Comparison of ENCODE assay signal across 17 cellular contexts in the genomic region with DNA sequence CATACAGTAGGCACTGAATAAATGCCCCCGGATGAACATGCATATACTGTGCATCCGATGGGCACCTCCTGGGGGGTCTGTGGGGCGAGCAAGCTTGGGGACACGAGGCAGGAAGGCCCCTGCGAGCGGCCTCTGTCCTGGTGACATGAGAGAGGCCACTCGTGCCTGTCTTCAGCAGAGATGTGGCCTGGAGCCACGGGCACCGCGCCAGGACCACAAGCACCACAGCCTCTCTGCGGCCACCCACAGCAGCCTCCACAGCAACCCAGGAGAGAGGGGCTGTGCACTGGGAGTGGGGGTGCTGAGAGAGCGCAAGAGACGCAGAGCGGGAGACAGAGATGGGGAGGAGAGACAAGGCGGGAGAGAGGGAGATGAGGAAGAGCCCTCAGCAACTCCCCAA.
DNase-seq lines count a peak whose midpoint lies in the region; ATAC-seq lines count a peak whose summit lies in the region.
"Had no signal": no experiment of that assay in that cellular context is flagged by ENCODE, and none has a peak within 500 bp of the region (broad histone marks: within the 10 kb centered on the region; RNA-seq: fewer than 3 reads in every experiment).

No MANE protein-coding gene starts in this region.

- H3K9me3 ChIP-seq in neuronal stem cell (replicated peaks in 1 of 2; ENCODE audit: control insufficient read depth in 2 of 2, insufficient read depth in 1 of 2, low read depth in 1 of 2, low read length in 2 of 2) = peaks cover 2 to 5% of the 10 kb centered on the region in 2 donors
- H3K9me3 ChIP-seq: adrenal gland, mucosa of descending colon had no signal

- H4K8ac ChIP-seq in neuronal stem cell (ENCODE audit: low read depth, low read length) = no peak overlapping the region

- peak overlapping the region; percentile 77 for H3K9ac ChIP-seq in neuronal stem cell (ENCODE audit: low read depth, low read length, poor library complexity)
- H3K9ac ChIP-seq: KMS-11 had no signal

- no peak overlapping the region for H3K4ac ChIP-seq in neuronal stem cell (ENCODE audit: low read length)

- DNase-seq in Right ventricle myocardium inferior (ENCODE audit: missing footprints) (peak; percentile 89), cardiac septum (ENCODE audit: low spot score) (no peak), head of caudate nucleus (peak in 41 of 42 donors; percentile 59 to 90 (median 80)), neuronal stem cell (ENCODE audit: low spot score) (no peak), HT-29 (ENCODE audit: low spot score) (no peak), germinal center (ENCODE audit: low spot score) (no peak)
- DNase-seq in activated CD4-positive, alpha-beta T cell treated with anti-CD3 and anti-CD28 coated beads for 48 hours = no peak
- DNase-seq: activated CD4-positive, alpha-beta T cell treated with anti-CD3 and anti-CD28 coated beads, Interleukin-2, amount 10 ng/mL, durations not matched to agents 24 days and 14 days; activated T-cell treated with anti-CD3 and anti-CD28 coated beads, Interleukin-2, amount 50 U/mL, for 24 hours; mucosa of descending colon; NCI-H1436 treated with DMSO at 0.1 percent for 48 hours; NCI-H510A; stimulated activated CD4-positive, alpha-beta T cell treated with anti-CD3 and anti-CD28 coated beads, Interleukin-2, amount 100 ng/mL, for 48 hours; T-helper 1 cell had no signal

- peaks cover 26% of the 10 kb centered on the region for H3K79me1 ChIP-seq in neuronal stem cell (ENCODE audit: low read depth, low read length)

- H3K23ac ChIP-seq in neuronal stem cell (ENCODE audit: low read depth, low read length, poor library complexity) = no peak overlapping the region

- H3K14ac ChIP-seq in neuronal stem cell (ENCODE audit: low read length) = peak overlapping the region; percentile 56

- no peak overlapping the region for H2BK120ac ChIP-seq in neuronal stem cell (ENCODE audit: low read depth, low read length)

- H2BK12ac ChIP-seq in neuronal stem cell (ENCODE audit: low read length) = no peak overlapping the region

- H3K27me3 ChIP-seq in neuronal stem cell (ENCODE audit: control insufficient read depth in 3 of 3, insufficient read depth in 3 of 3, low read depth in 1 of 3, low read length in 3 of 3) = no peaks in the 10 kb centered on the region
- H3K27me3 ChIP-seq: adrenal gland had no signal

- intact Hi-C loops in Right ventricle myocardium inferior (cut with DNase I) (no loop called here), cardiac septum (cut with DNase I) (no loop called here), head of caudate nucleus (cut with DNase I) (no loop called here)

- H3K27ac ChIP-seq in neuronal stem cell (replicated peaks; ENCODE audit: low read length) = no peak overlapping the region
- H3K27ac ChIP-seq: KMS-11 had no signal

- peak overlapping the region; percentile 64 for H3K18ac ChIP-seq in neuronal stem cell (ENCODE audit: low read length)

- peak overlapping the region; percentile 53 for H4K91ac ChIP-seq in neuronal stem cell (ENCODE audit: low read depth, low read length, poor library complexity)

- peak overlapping the region; percentile 75 for H2BK5ac ChIP-seq in neuronal stem cell (ENCODE audit: low read length)

- H2AFZ ChIP-seq in neuronal stem cell (ENCODE audit: low read length) = no peak overlapping the region

- no peak overlapping the region for H3K4me3 ChIP-seq in neuronal stem cell (ENCODE audit: low read length in 2 of 2)
- H3K4me3 ChIP-seq: adrenal gland, mucosa of descending colon had no signal

- H2BK15ac ChIP-seq in neuronal stem cell (ENCODE audit: low read length) = no peak overlapping the region

- WGBS in neuronal stem cell (ENCODE audit: extremely low coverage in 2 of 2, insufficient read length in 2 of 2, insufficient replicate concordance in 1 of 2), 2 donors = no CpG with 5 or more reads among the region's 15 CpGs

- no peak overlapping the region for H2AK5ac ChIP-seq in neuronal stem cell (ENCODE audit: low read depth, low read length)

- ATAC-seq in Right ventricle myocardium inferior (peak; percentile 51), HG02763 (IDR thresholded peaks at IDR 0.05; ENCODE audit: unreplicated experiment) (no peak)
- ATAC-seq: mucosa of descending colon had no signal

- H3K4me2 ChIP-seq in neuronal stem cell (ENCODE audit: insufficient read depth, low read length, poor library complexity, severe bottlenecking) = no peak overlapping the region
- H3K4me2 ChIP-seq: KMS-11 had no signal

- peaks cover 16 to 17% of the 10 kb centered on the region in 2 donors for H3K36me3 ChIP-seq in neuronal stem cell (replicated peaks in 1 of 2; ENCODE audit: control insufficient read depth in 2 of 2, insufficient read depth in 2 of 2, low read length in 2 of 2)

- H3K4me1 ChIP-seq in neuronal stem cell (ENCODE audit: control insufficient read depth in 2 of 2, insufficient read depth in 1 of 2, low read depth in 1 of 2, low read length in 2 of 2) = peaks cover 16% of the 10 kb centered on the region in 2 donors

Comparison
In these comparisons a context has a peak if more than half of its experiments do, and no peak if none do; other contexts are left out.
1. DNase-seq: peak in Right ventricle myocardium inferior (single experiment) and head of caudate nucleus (41 of 42); none in cardiac septum (single experiment), neuronal stem cell (single experiment), HT-29 (single experiment), activated CD4-positive, alpha-beta T cell treated with anti-CD3 and anti-CD28 coated beads for 48 hours (single experiment) and germinal center (single experiment).